ENCODE assay signal across 12 cellular contexts in genomic region chr4:16721618-16722291, GRCh38.
DNase-seq lines count a peak whose midpoint lies in the region; ATAC-seq and TF ChIP-seq lines count a peak whose summit lies in the region.
"Had no signal": no experiment of that assay in that cellular context is flagged by ENCODE, and none has a peak within 500 bp of the region (broad histone marks: within the 10 kb centered on the region; RNA-seq: fewer than 3 reads in every experiment).

No MANE protein-coding gene starts in this region.

- H3K4me3 ChIP-seq in SK-N-SH (ENCODE audit: low read depth in 2 of 2, low read length in 1 of 2) (peak overlapping the region; percentile 14 to 46; a peak in 2 of 4 replicates), osteoblast (ENCODE audit: insufficient read depth, low read length) (peak overlapping the region; percentile 24)

- H4K20me1 ChIP-seq in SK-N-SH (ENCODE audit: insufficient read depth): no peaks in the 10 kb centered on the region
- H4K20me1 ChIP-seq in osteoblast (ENCODE audit: insufficient read depth, low read length): no peaks in the 10 kb centered on the region

- H3K36me3 ChIP-seq in SK-N-SH (replicated peaks in 1 of 2; ENCODE audit: control insufficient read depth in 1 of 2, insufficient read depth in 2 of 2, low read length in 1 of 2) (peaks cover 0 to 3% of the 10 kb centered on the region in 2 experiments), osteoblast (ENCODE audit: insufficient read depth, low read length) (no peaks in the 10 kb centered on the region)

- POLR2A ChIA-PET in SK-N-SH (lab: Yijun Ruan, JAX): no interaction called here

- no peak for ATAC-seq in HG03039 (IDR thresholded peaks at IDR 0.05; ENCODE audit: unreplicated experiment)
- ATAC-seq: activated T-cell treated with anti-CD3 and anti-CD28 coated beads, Interleukin-2, amount 50 U/mL, for 72 hours had no signal

- H2AFZ ChIP-seq in SK-N-SH (ENCODE audit: low read depth) (peak overlapping the region; percentile 49; the same call in 1 of the 2 replicates), osteoblast (ENCODE audit: low read length) (no peak overlapping the region)

- H3K9me3 ChIP-seq in SK-N-SH: no peaks in the 10 kb centered on the region
- H3K9me3 ChIP-seq in osteoblast (ENCODE audit: low read depth, low read length): no peaks in the 10 kb centered on the region

- H3K4me1 ChIP-seq in SK-N-SH (ENCODE audit: control insufficient read depth in 1 of 2, insufficient read depth in 2 of 2, low read depth in 1 of 2, low read length in 1 of 2) (peaks cover 0 to 10% of the 10 kb centered on the region in 2 experiments; a peak in 1 of 4 replicates), osteoblast (ENCODE audit: insufficient read depth, low read length) (peaks cover 33% of the 10 kb centered on the region)

- H3K27me3 ChIP-seq in SK-N-SH (ENCODE audit: insufficient read depth) (no peaks in the 10 kb centered on the region), osteoblast (ENCODE audit: insufficient read depth, low read length) (no peaks in the 10 kb centered on the region)

- H3K9ac ChIP-seq in SK-N-SH: peak overlapping the region; percentile 19; the same call in 1 of the 2 replicates

- peaks cover 19% of the 10 kb centered on the region for H3F3A ChIP-seq in SK-N-SH (replicated peaks; ENCODE audit: insufficient read depth)

- CTCF ChIA-PET in SK-N-SH (lab: Yijun Ruan, JAX): no interaction called here

- peak; percentile 42 for DNase-seq in GM03348 (ENCODE audit: low spot score)
- DNase-seq in SK-N-SH: no peak
- DNase-seq in fibroblast of peridontal ligament (ENCODE audit: extremely low read depth): peak; percentile 82
- DNase-seq in osteoblast (ENCODE audit: insufficient read length, low spot score, missing footprints): peak; percentile 71
- DNase-seq in caudate nucleus (lab: John Stamatoyannopoulos, UW): no peak
- DNase-seq in activated gamma-delta T cell treated with Interleukin-2 at 50 U/mL for 16 hours: no peak
- no peak for DNase-seq in ACHN
- DNase-seq: activated T-cell treated with anti-CD3 and anti-CD28 coated beads, Interleukin-2, amount 50 U/mL, for 72 hours; Calu3; stimulated activated CD4-positive, alpha-beta T cell treated with anti-CD3 and anti-CD28 coated beads, Interleukin-2, amount 100 ng/mL, for 24 hours; substantia nigra had no signal

- H3K9me2 ChIP-seq in SK-N-SH: no peaks in the 10 kb centered on the region

- peak overlapping the region; percentile 22 to 67; a peak in 3 of 4 replicates for H3K27ac ChIP-seq in SK-N-SH (ENCODE audit: low read depth in 2 of 2, low read length in 1 of 2)
- H3K27ac ChIP-seq in osteoblast (ENCODE audit: low read depth, low read length): peak overlapping the region; percentile 75
- no peak overlapping the region for H3K27ac ChIP-seq in caudate nucleus (ENCODE audit: low read depth, low read length)

- H3K79me2 ChIP-seq in SK-N-SH (ENCODE audit: insufficient read depth) (no peaks in the 10 kb centered on the region; the same call in none of the 2 replicates), osteoblast (ENCODE audit: insufficient read depth, low read length) (no peaks in the 10 kb centered on the region)

- in situ Hi-C loops in ACHN (cut with HindIII; ENCODE audit: low pct_ligation_motif_present, low pct_unique_long_range_greater_than_20kb, low sequenced_read_pairs): no loop called here

- no peak for TF ChIP-seq RAD21 in SK-N-SH (IDR thresholded peaks at IDR 0.05; ENCODE audit: low read length)

- peak overlapping the region; percentile 51 for H3K4me2 ChIP-seq in SK-N-SH
- peak overlapping the region; percentile 66 for H3K4me2 ChIP-seq in osteoblast (ENCODE audit: insufficient read depth, low read length)

- peak in 1 of 2 experiments; percentile 78; a peak in 2 of 4 replicates for TF ChIP-seq EP300 in SK-N-SH (IDR thresholded peaks at IDR 0.05; ENCODE audit: borderline replicate concordance in 1 of 2, low read depth in 1 of 2, low read length in 1 of 2)

- 11% methylated on average over 4 of the region's 4 CpGs for WGBS in SK-N-SH (ENCODE audit: low lambda C conversion rate)

- TF ChIP-seq CTCF in SK-N-SH (IDR thresholded peaks at IDR 0.05) (no peak), osteoblast (IDR thresholded peaks at IDR 0.05; ENCODE audit: extremely low read depth, low read depth, low read length) (no peak)

TF ChIP-seq in SK-N-SH, 30 proteins besides CTCF, POLR2A, EP300 and RAD21:
- no peak for TF ChIP-seq MXI1 (IDR thresholded peaks at IDR 0.05; ENCODE audit: low read depth, low read length)
- peak; percentile 75 for TF ChIP-seq NFIC (IDR thresholded peaks at IDR 0.05; ENCODE audit: borderline replicate concordance)
- TF ChIP-seq MAX (IDR thresholded peaks at IDR 0.05; ENCODE audit: low read depth): peak; percentile 27; the same call in 1 of the 2 replicates
- TF ChIP-seq GATA2 (CRISPR knock-in tag; IDR thresholded peaks at IDR 0.05): no peak
- TF ChIP-seq PBX3 (IDR thresholded peaks at IDR 0.05): peak; percentile 89
- no peak for TF ChIP-seq SIN3A (IDR thresholded peaks at IDR 0.05; ENCODE audit: borderline replicate concordance, low read depth, low read length)
- peak; percentile 90 for TF ChIP-seq TEAD4 (IDR thresholded peaks at IDR 0.05; ENCODE audit: borderline replicate concordance, insufficient read depth)
- TF ChIP-seq POLR2AphosphoS5 (IDR thresholded peaks at IDR 0.05; ENCODE audit: low read depth, low read length): peak; percentile 45; the same call in 1 of the 2 replicates
- peak; percentile 81 for TF ChIP-seq JUND (IDR thresholded peaks at IDR 0.05)
- TF ChIP-seq RFX5 (IDR thresholded peaks at IDR 0.05; ENCODE audit: low read length): no peak
- peak; percentile 30; the same call in 1 of the 2 replicates for TF ChIP-seq FOXM1 (IDR thresholded peaks at IDR 0.05; ENCODE audit: low read depth)
- peak; percentile 95 for TF ChIP-seq TCF12 (IDR thresholded peaks at IDR 0.05)
- peak; percentile 68; the same call in 1 of the 2 replicates for TF ChIP-seq FOSL2 (IDR thresholded peaks at IDR 0.05; ENCODE audit: borderline replicate concordance, low read depth)
- TF ChIP-seq TAF1 (IDR thresholded peaks at IDR 0.05; ENCODE audit: borderline replicate concordance, low read depth, low read length): no peak
- peak; percentile 71; the same call in 1 of the 2 replicates for TF ChIP-seq RXRA (IDR thresholded peaks at IDR 0.05; ENCODE audit: borderline replicate concordance, low read depth)
TF ChIP-seq in SK-N-SH: peak in this region for 10.

Comparison
In these comparisons a context has a peak if more than half of its experiments do, and no peak if none do; other contexts are left out.
1. DNase-seq: peak in GM03348 (single experiment), fibroblast of peridontal ligament (single experiment) and osteoblast (single experiment); none in SK-N-SH (single experiment), caudate nucleus (0 of 61), activated gamma-delta T cell treated with Interleukin-2 at 50 U/mL for 16 hours (single experiment) and ACHN (single experiment).